Comparison of ENCODE assay signal across 2 cellular contexts in the genomic region with DNA sequence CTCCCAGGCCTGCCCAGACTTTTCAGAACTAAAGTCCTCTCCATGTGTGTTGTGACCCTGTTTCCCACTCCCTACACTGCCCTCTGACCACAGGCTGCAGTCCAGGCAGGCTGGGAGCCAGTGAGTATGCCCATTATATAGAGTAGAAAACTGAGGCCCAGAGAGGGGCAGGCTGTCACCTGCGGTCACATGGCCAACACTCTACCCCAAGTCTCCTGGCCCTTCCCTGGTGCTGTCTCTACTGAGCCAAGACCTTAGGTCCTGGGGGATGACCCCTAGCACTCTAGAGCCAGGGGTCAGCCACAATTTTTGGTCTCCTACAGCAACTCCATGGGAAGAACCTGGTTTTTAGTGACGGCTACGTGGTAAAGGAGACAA.
A peak's percentile ranks its signal among the peaks of the same experiment; 100 is the strongest.
TF ChIP-seq lines count a peak whose summit lies in the region.

No MANE protein-coding gene starts in this region.

TF ChIP-seq in IMR-90, 13 proteins besides CTCF, POLR2A, EP300 and RAD21:
- TF ChIP-seq SMC3 (IDR thresholded peaks at IDR 0.05; ENCODE audit: low read depth, low read length), result no peak
- TF ChIP-seq NFE2L2 (IDR thresholded peaks at IDR 0.05; ENCODE audit: low read depth, low read length), result no peak
- no peak for TF ChIP-seq CHD1 (IDR thresholded peaks at IDR 0.05; ENCODE audit: low read depth, low read length)
- TF ChIP-seq, protein P1, sequence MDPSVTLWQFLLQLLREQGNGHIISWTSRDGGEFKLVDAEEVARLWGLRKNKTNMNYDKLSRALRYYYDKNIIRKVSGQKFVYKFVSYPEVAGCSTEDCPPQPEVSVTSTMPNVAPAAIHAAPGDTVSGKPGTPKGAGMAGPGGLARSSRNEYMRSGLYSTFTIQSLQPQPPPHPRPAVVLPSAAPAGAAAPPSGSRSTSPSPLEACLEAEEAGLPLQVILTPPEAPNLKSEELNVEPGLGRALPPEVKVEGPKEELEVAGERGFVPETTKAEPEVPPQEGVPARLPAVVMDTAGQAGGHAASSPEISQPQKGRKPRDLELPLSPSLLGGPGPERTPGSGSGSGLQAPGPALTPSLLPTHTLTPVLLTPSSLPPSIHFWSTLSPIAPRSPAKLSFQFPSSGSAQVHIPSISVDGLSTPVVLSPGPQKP (IDR thresholded peaks at IDR 0.05; ENCODE audit: borderline replicate concordance, low read depth, low read length), result no peak
- TF ChIP-seq MAFK (IDR thresholded peaks at IDR 0.05; ENCODE audit: low read depth, low read length), result no peak
- no peak for TF ChIP-seq MAZ (IDR thresholded peaks at IDR 0.05; ENCODE audit: borderline replicate concordance, low read depth, low read length)

TF ChIP-seq in K562, 482 proteins besides CTCF, POLR2A, EP300 and RAD21:
- TF ChIP-seq, protein P2, sequence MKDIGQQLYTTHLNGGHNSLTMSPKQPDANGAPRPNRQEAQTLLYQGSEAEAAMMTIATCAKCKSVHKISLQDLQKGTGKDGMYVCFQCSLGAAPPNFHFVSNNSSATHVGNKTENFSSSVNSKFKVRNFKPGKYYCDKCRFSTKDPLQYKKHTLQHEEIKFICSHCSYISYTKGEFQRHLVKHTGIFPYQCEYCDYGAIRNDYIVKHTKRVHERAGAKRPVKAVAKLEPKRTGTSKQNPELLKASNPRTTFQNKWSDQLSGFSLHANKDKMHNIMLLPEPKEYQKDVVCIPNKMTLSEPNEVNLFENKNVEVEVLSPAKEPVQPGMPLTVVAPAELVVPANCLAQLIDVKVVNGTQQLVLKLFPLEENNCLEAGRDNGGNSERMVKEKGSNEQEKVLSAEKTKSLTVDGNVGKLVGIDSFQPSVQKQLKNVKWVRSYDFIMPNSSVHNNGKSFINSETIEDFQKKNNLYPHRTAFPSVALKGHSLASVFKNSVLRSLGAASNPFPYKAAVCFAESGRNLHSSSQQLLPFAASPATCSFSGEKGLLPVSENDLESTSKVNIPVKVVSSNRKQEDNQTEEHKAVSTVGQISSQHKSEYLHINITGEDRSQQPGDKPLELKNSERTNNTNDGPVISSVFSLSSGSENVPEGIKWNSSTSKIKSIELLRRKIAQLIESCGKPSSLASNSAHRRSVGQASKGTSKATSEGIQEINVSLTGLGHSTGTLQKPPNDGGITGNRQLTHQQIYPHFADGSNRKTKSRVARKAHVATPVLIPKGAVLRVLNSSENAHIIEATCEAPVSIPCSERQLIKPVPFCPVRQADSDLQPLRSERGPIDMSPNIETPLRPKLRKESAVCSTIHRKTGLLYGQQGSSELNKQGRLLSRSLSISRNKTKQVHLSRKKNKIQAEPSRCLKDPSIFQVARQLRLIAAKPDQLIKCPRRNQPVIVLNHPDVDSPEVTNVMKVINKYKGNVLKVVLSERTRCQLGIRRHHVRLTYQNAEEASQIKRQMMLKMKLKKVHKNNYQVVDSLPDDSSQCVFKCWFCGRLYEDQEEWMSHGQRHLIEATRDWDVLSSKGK (CRISPR knock-in tag; IDR thresholded peaks at IDR 0.05), result no peak
- TF ChIP-seq MAX (CRISPR knock-in tag; IDR thresholded peaks at IDR 0.05) (0 out of 2 replicates have a peak, but pooled peaks have one; percentile 11), BCOR (IDR thresholded peaks at IDR 0.05) (peak; percentile 75), TOE1 (IDR thresholded peaks at IDR 0.05; ENCODE audit: borderline replicate concordance) (no peak), TOE1 (CRISPR knock-in tag; IDR thresholded peaks at IDR 0.05; ENCODE audit: borderline replicate concordance, low read depth) (0 out of 2 replicates have a peak, but pooled peaks have one; percentile 34), CBX1 (IDR thresholded peaks at IDR 0.05; ENCODE audit: low read depth) (peak; percentile 47; the same call in 1 of the 2 replicates), NR2C2 (CRISPR knock-in tag; IDR thresholded peaks at IDR 0.05) (no peak), NR2C2 (tag; IDR thresholded peaks at IDR 0.05) (no peak), USF1 (CRISPR knock-in tag; IDR thresholded peaks at IDR 0.05) (peak; percentile 24; the same call in 1 of the 2 replicates), RBM25 (IDR thresholded peaks at IDR 0.05; ENCODE audit: low read depth, low read length, severe bottlenecking) (peak; percentile 81), KDM1A (IDR thresholded peaks at IDR 0.05) (peak in 1 of 2 experiments; percentile 42; a peak in 1 of 4 replicates)
